9 cellular contexts compared by ENCODE assay signal in genomic region chr6:16278048-16278724, GRCh38. TPM values are rescaled to one million over a fixed set of nuclear protein-coding genes. Genes with fewer than 3 reads are reported as not detected.
DNase-seq lines count a peak whose midpoint lies in the region; ATAC-seq and TF ChIP-seq lines count a peak whose summit lies in the region.
"Had no signal": no experiment of that assay in that cellular context is flagged by ENCODE, and none has a peak within 500 bp of the region (broad histone marks: within the 10 kb centered on the region; RNA-seq: fewer than 3 reads in every experiment).

No MANE protein-coding gene starts in this region.

- peak; percentile 16 for ATAC-seq in GM23338
- ATAC-seq in RWPE2 (ENCODE audit: low read depth) = peak; percentile 20; the same call in 2 of the 3 replicates
- no peak for ATAC-seq in activated CD4-positive, CD25-positive, alpha-beta regulatory T cell treated with anti-CD3 and anti-CD28 coated beads, Interleukin-2, amount 50 U/mL, for 24 hours
- no peak for ATAC-seq in HG03139 (IDR thresholded peaks at IDR 0.05; ENCODE audit: unreplicated experiment)
- no peak for ATAC-seq in effector memory CD8-positive, alpha-beta T cell (replicated peaks)

- H3F3A ChIP-seq in GM23338 (replicated peaks; ENCODE audit: low read depth) = no peaks in the 10 kb centered on the region

- H3K4me1 ChIP-seq in GM23338 (ENCODE audit: insufficient read depth) = 0 out of 2 replicates have a peak, but pooled peaks cover 6% of the 10 kb centered on the region
- H3K4me1 ChIP-seq in RWPE2 (ENCODE audit: insufficient read depth, poor library complexity, severe bottlenecking) = peaks cover 16% of the 10 kb centered on the region
- peaks cover 18% of the 10 kb centered on the region for H3K4me1 ChIP-seq in cardiac muscle cell (ENCODE audit: low read depth)

- H3K27ac Mint-ChIP-seq in GM23338 = no peak overlapping the region
- no peak overlapping the region for H3K27ac Mint-ChIP-seq in effector memory CD8-positive, alpha-beta T cell

- peaks cover 8% of the 10 kb centered on the region for H3K4me1 Mint-ChIP-seq in GM23338
- H3K4me1 Mint-ChIP-seq in effector memory CD8-positive, alpha-beta T cell (ENCODE audit: low read depth in 2 of 2) = no peaks in the 10 kb centered on the region

- TF ChIP-seq CTCF in GM23338 (conservative IDR thresholded peaks at IDR 0.05; ENCODE audit: low read depth in 2 of 2) = no peak
- TF ChIP-seq CTCF in RWPE2 (IDR thresholded peaks at IDR 0.05; ENCODE audit: poor library complexity, severe bottlenecking) = no peak
- TF ChIP-seq CTCF in cardiac muscle cell (IDR thresholded peaks at IDR 0.05; ENCODE audit: low read depth, low read length) = no peak

- no peak overlapping the region for H2AFZ ChIP-seq in GM23338

- no peak overlapping the region for H3K4me2 ChIP-seq in GM23338

- H3K9me3 Mint-ChIP-seq in GM23338 = no peaks in the 10 kb centered on the region
- no peaks in the 10 kb centered on the region for H3K9me3 Mint-ChIP-seq in effector memory CD8-positive, alpha-beta T cell

- no peaks in the 10 kb centered on the region for H4K20me1 ChIP-seq in GM23338 (replicated peaks; ENCODE audit: insufficient read depth)

- H3K27ac ChIP-seq in GM23338 (ENCODE audit: low read depth) = peak overlapping the region; percentile 23; the same call in 1 of the 2 replicates
- H3K27ac ChIP-seq in RWPE2 (ENCODE audit: poor library complexity, severe bottlenecking) = peak overlapping the region; percentile 39
- H3K27ac ChIP-seq in cardiac muscle cell = peak overlapping the region; percentile 95

- H3K27me3 ChIP-seq in GM23338 (ENCODE audit: insufficient read depth) = no peaks in the 10 kb centered on the region
- H3K27me3 ChIP-seq in RWPE2 (ENCODE audit: insufficient read depth, poor library complexity, severe bottlenecking) = no peaks in the 10 kb centered on the region
- no peaks in the 10 kb centered on the region for H3K27me3 ChIP-seq in cardiac muscle cell

- no peak overlapping the region for H3K4me3 Mint-ChIP-seq in GM23338
- H3K4me3 Mint-ChIP-seq in effector memory CD8-positive, alpha-beta T cell = no peak overlapping the region

- DNase-seq in GM23338 (ENCODE audit: low spot score) = no peak
- no peak for DNase-seq in RWPE2 (ENCODE audit: low spot score)
- peak in 1 of 2 donors; percentile 26 for DNase-seq in cardiac muscle cell (ENCODE audit: low read depth in 1 of 2, low spot score in 1 of 2)
- peak; percentile 74 for DNase-seq in renal cortical epithelial cell (ENCODE audit: low read depth)
- DNase-seq in COLO668 (lab: John Stamatoyannopoulos, UW; ENCODE audit: unreplicated experiment) = no peak
- no peak for DNase-seq in effector memory CD8-positive, alpha-beta T cell
- DNase-seq: activated gamma-delta T cell treated with Interleukin-2 at 50 U/mL for 16 hours had no signal

- no peak overlapping the region for H3K4me3 ChIP-seq in GM23338
- H3K4me3 ChIP-seq in RWPE2 (ENCODE audit: severe bottlenecking) = no peak overlapping the region
- no peak overlapping the region for H3K4me3 ChIP-seq in cardiac muscle cell

- H3K36me3 ChIP-seq in GM23338 (ENCODE audit: insufficient read depth) = no peaks in the 10 kb centered on the region
- no peaks in the 10 kb centered on the region for H3K36me3 ChIP-seq in RWPE2 (ENCODE audit: low read depth)
- no peaks in the 10 kb centered on the region for H3K36me3 ChIP-seq in cardiac muscle cell

- no peaks in the 10 kb centered on the region for H3K9me3 ChIP-seq in RWPE2 (ENCODE audit: severe bottlenecking)
- H3K9me3 ChIP-seq in cardiac muscle cell (ENCODE audit: low read depth) = no peaks in the 10 kb centered on the region

- H3K36me3 Mint-ChIP-seq in GM23338 (ENCODE audit: low read depth) = no peaks in the 10 kb centered on the region
- no peaks in the 10 kb centered on the region for H3K36me3 Mint-ChIP-seq in effector memory CD8-positive, alpha-beta T cell (ENCODE audit: insufficient read depth)

- no peaks in the 10 kb centered on the region for H3K79me2 ChIP-seq in GM23338 (replicated peaks; ENCODE audit: insufficient read depth)

- peaks cover 14% of the 10 kb centered on the region for H3K27me3 Mint-ChIP-seq in GM23338 (ENCODE audit: insufficient read depth, low read depth, poor library complexity)
- H3K27me3 Mint-ChIP-seq in effector memory CD8-positive, alpha-beta T cell = peaks cover 0 to 13% of the 10 kb centered on the region in 2 donors

- 0 out of 2 replicates have a peak, but pooled peaks cover 6% of the 10 kb centered on the region for H3K9me2 ChIP-seq in GM23338 (ENCODE audit: insufficient read depth)

TF ChIP-seq in GM23338, 12 proteins besides CTCF, POLR2A, EP300 and RAD21 (continues in another document):
- no peak for TF ChIP-seq ETS1 (IDR thresholded peaks at IDR 0.05)
- TF ChIP-seq EZH2 (IDR thresholded peaks at IDR 0.05; ENCODE audit: low read depth, unreplicated experiment) = no peak
- TF ChIP-seq ZNF462 (CRISPR knock-in tag; IDR thresholded peaks at IDR 0.05) = no peak
- no peak for TF ChIP-seq CREB1 (CRISPR knock-in tag; IDR thresholded peaks at IDR 0.05; ENCODE audit: low read depth)
- TF ChIP-seq ZNF114 (CRISPR knock-in tag; IDR thresholded peaks at IDR 0.05) = no peak

RNA-seq across cellular contexts. Expression of gene GMPR, which starts 39.8 kb away (rescaled TPM):
- 0.35 and 1.3 TPM in 2 replicates for total RNA-seq in GM23338 (2014; rRNA removed; shearing (Covaris generic))
- 0.23 and 0.64 TPM in 2 replicates for polyA plus RNA-seq in GM23338 (2016; fragmentation: Nextera tagmentation; extraction: Ambion mirVana)
- total RNA-seq in cardiac muscle cell = 8.8 and 9.4 TPM in 2 replicates
- 29.6 and 32.0 TPM in 2 replicates for polyA plus RNA-seq in cardiac muscle cell
- 3.6 and 9.5 TPM in 2 replicates for total RNA-seq in renal cortical epithelial cell

Comparison
In these comparisons a context has a peak if more than half of its experiments do, and no peak if none do; other contexts are left out.
1. ATAC-seq: peak in GM23338 (single experiment) and RWPE2 (single experiment); none in activated CD4-positive, CD25-positive, alpha-beta regulatory T cell treated with anti-CD3 and anti-CD28 coated beads, Interleukin-2, amount 50 U/mL, for 24 hours (0 of 2), HG03139 (single experiment) and effector memory CD8-positive, alpha-beta T cell (single experiment).
2. H3K27ac ChIP-seq: peak in every context shown above with its lines; median percentile 95 in cardiac muscle cell; 39 in RWPE2; 23 in GM23338.